Comparison of ENCODE assay signal across 17 cellular contexts in the genomic region with DNA sequence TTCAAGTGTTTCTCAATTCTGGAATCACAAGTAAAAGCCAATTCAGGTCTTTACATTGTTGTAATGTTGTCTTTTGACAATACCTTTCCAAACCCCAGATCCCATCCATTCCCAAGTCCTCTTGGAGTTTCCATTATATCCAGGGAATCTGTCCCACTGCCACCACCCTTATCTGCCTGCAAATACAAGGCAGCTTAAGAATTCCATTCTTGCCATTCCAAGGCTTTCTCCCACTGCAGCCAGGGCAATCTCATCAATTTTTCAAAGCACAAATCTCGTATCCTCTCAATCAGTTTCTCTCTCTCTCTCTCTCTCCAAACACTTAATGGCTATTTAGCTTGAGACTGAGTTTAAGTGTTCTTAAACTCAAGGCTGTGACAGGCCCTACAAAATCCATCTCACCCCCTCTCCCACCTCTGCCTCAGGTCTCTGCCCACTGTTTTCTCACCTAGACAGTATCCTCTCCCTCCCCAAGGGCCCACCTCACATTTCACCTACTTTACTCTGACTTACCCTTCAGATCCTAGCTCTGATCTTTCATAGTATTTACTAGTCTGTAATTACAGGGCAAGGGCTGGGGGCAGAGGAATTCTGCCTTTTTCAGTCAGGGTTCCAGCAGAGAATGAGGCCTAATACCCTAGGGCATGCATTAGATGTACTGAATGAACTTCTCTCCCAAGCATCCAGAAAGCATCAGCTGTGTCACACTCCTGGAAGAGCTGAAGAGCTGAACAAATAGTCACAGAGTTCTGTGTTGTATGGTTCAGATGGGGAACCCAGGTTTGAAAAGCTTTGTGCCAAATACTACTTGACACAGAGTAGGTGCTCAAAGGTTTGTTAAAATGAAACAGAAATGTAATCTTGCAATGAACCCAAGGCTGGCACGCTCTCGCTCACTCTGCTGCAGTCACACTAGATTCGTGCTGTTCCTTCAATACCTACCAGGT. TPM values are rescaled to one million over a fixed set of nuclear protein-coding genes. Genes with fewer than 3 reads are reported as not detected.
DNase-seq lines count a peak whose midpoint lies in the region; ATAC-seq and TF ChIP-seq lines count a peak whose summit lies in the region.
"Had no signal": no experiment of that assay in that cellular context is flagged by ENCODE, and none has a peak within 500 bp of the region (broad histone marks: within the 10 kb centered on the region; RNA-seq: fewer than 3 reads in every experiment).

No MANE protein-coding gene starts in this region.

- H3K9me3 ChIP-seq in cardiac muscle cell (ENCODE audit: low read depth) (no peaks in the 10 kb centered on the region), thyroid gland (no peaks in the 10 kb centered on the region)
- H3K9me3 ChIP-seq: uterus had no signal

- H3K27me3 ChIP-seq in cardiac muscle cell (no peaks in the 10 kb centered on the region), thyroid gland (no peaks in the 10 kb centered on the region)
- H3K27me3 ChIP-seq: uterus had no signal

- H3K4me3 ChIP-seq in cardiac muscle cell (no peak overlapping the region), thyroid gland (replicated peaks in 1 of 3) (no peak overlapping the region)
- H3K4me3 ChIP-seq: skin epidermis, uterus had no signal

- H3K27me3 Mint-ChIP-seq in activated T-helper 2 cell treated with anti-CD3 and anti-CD28 coated beads, Interferon-gamma antibody, Interleukin-2, Interleukin-4, amounts not matched to agents 10 μg/mL and 5 μg/mL and 100 μg/mL, durations not matched to agents 14 hours and 24 hours and 36 hours (ENCODE audit: low read depth): no peaks in the 10 kb centered on the region

- no peak for DNase-seq in cardiac muscle cell (ENCODE audit: low read depth in 1 of 2, low spot score in 1 of 2)
- DNase-seq in left cardiac atrium: no peak
- no peak for DNase-seq in activated T-helper 2 cell treated with anti-CD3 and anti-CD28 coated beads, Interferon-gamma antibody, Interleukin-2, Interleukin-4, amounts not matched to agents 10 μg/mL and 5 μg/mL and 100 μg/mL, durations not matched to agents 14 hours and 24 hours and 36 hours (ENCODE audit: low spot score)
- DNase-seq in islet precursor cell: peak; percentile 84
- no peak for DNase-seq in thyroid gland
- no peak for DNase-seq in occipital lobe (lab: John Stamatoyannopoulos, UW)
- no peak for DNase-seq in left ventricle myocardium superior
- DNase-seq: DMS53; effector CD8-positive, alpha-beta T cell; MV-4-11; NCI-H2081 treated with DMSO at 0.1 percent for 48 hours; RPMI8226; stimulated activated naive CD4-positive, alpha-beta T cell treated with Interleukin-2 at 50 U/mL for 16 hours; uterus had no signal

- H3K4me3 Mint-ChIP-seq in activated T-helper 2 cell treated with anti-CD3 and anti-CD28 coated beads, Interferon-gamma antibody, Interleukin-2, Interleukin-4, amounts not matched to agents 10 μg/mL and 5 μg/mL and 100 μg/mL, durations not matched to agents 14 hours and 24 hours and 36 hours (ENCODE audit: low read depth): peak overlapping the region; percentile 1

- no peak for TF ChIP-seq POLR2A in thyroid gland (IDR thresholded peaks at IDR 0.05)

- H3K9me3 Mint-ChIP-seq in activated T-helper 2 cell treated with anti-CD3 and anti-CD28 coated beads, Interferon-gamma antibody, Interleukin-2, Interleukin-4, amounts not matched to agents 10 μg/mL and 5 μg/mL and 100 μg/mL, durations not matched to agents 14 hours and 24 hours and 36 hours: no peaks in the 10 kb centered on the region

- ATAC-seq in left cardiac atrium (no peak), left ventricle myocardium superior (no peak), GM21786 (IDR thresholded peaks at IDR 0.05; ENCODE audit: unreplicated experiment) (no peak)
- ATAC-seq: HepG2 had no signal

- H3K36me3 ChIP-seq in cardiac muscle cell (no peaks in the 10 kb centered on the region), thyroid gland (no peaks in the 10 kb centered on the region)
- H3K36me3 ChIP-seq: uterus had no signal

- peaks cover 28% of the 10 kb centered on the region for H3K4me1 ChIP-seq in cardiac muscle cell (ENCODE audit: low read depth)
- peaks cover 41 to 54% of the 10 kb centered on the region in 2 donors for H3K4me1 ChIP-seq in thyroid gland

- intact Hi-C loops in left cardiac atrium (cut with DNase I) (no loop called here), thyroid gland (cut with DNase I) (no loop called here), left ventricle myocardium superior (cut with micrococcal nuclease) (no loop called here)
- intact Hi-C loops in activated T-helper 2 cell treated with anti-CD3 and anti-CD28 coated beads, Interferon-gamma antibody, Interleukin-2, Interleukin-4, amounts not matched to agents 10 μg/mL and 5 μg/mL and 100 μg/mL, durations not matched to agents 14 hours and 24 hours and 36 hours (cut with micrococcal nuclease): loop anchor here (5.0 kb wide), 1 partner anchor 33 kb away; no protein-coding TSS in a partner anchor

- H3K4me1 Mint-ChIP-seq in activated T-helper 2 cell treated with anti-CD3 and anti-CD28 coated beads, Interferon-gamma antibody, Interleukin-2, Interleukin-4, amounts not matched to agents 10 μg/mL and 5 μg/mL and 100 μg/mL, durations not matched to agents 14 hours and 24 hours and 36 hours (ENCODE audit: low read depth): peaks cover 82% of the 10 kb centered on the region

- H3K27ac ChIP-seq in cardiac muscle cell (peak overlapping the region; percentile 66), thyroid gland (peak overlapping the region in 2 of 3 donors; percentile 39 to 57)
- H3K27ac ChIP-seq: skin epidermis, uterus had no signal

- H3K27ac Mint-ChIP-seq in activated T-helper 2 cell treated with anti-CD3 and anti-CD28 coated beads, Interferon-gamma antibody, Interleukin-2, Interleukin-4, amounts not matched to agents 10 μg/mL and 5 μg/mL and 100 μg/mL, durations not matched to agents 14 hours and 24 hours and 36 hours: peak overlapping the region; percentile 25

- 67 to 84% methylated on average over 4 of the region's 4 CpGs for WGBS in thyroid gland, 2 donors

- TF ChIP-seq CTCF in cardiac muscle cell (IDR thresholded peaks at IDR 0.05; ENCODE audit: low read depth, low read length) (no peak), thyroid gland (IDR thresholded peaks at IDR 0.05) (no peak)

- peaks cover 13% of the 10 kb centered on the region for H3K36me3 Mint-ChIP-seq in activated T-helper 2 cell treated with anti-CD3 and anti-CD28 coated beads, Interferon-gamma antibody, Interleukin-2, Interleukin-4, amounts not matched to agents 10 μg/mL and 5 μg/mL and 100 μg/mL, durations not matched to agents 14 hours and 24 hours and 36 hours (ENCODE audit: low read depth)

RNA-seq across cellular contexts. Expression of a gene that starts 46.0 kb away (rescaled TPM):
- 37.3 and 42.1 TPM in 2 replicates for total RNA-seq in cardiac muscle cell
- polyA plus RNA-seq in cardiac muscle cell: 49.5 and 51.1 TPM in 2 replicates
- total RNA-seq in left cardiac atrium: 100 to 1,000 TPM; 108 to 109 TPM
- 133 and 136 TPM in 2 replicates for total RNA-seq in activated T-helper 2 cell treated with anti-CD3 and anti-CD28 coated beads, Interferon-gamma antibody, Interleukin-2, Interleukin-4, amounts not matched to agents 10 μg/mL and 5 μg/mL and 100 μg/mL, durations not matched to agents 14 hours and 24 hours and 36 hours
- 10 to 100 TPM; 39.6 to 52.5 (median 44.9) TPM for total RNA-seq in thyroid gland
- total RNA-seq in occipital lobe: 26.2 TPM
- 156 TPM for total RNA-seq in left ventricle myocardium superior
